Comparison of ENCODE assay signal across 23 cellular contexts in genomic region chr2:172823451-172823850, GRCh38.
A peak's percentile ranks its signal among the peaks of the same experiment; 100 is the strongest.
DNase-seq lines count a peak whose midpoint lies in the region; FAIRE-seq and TF ChIP-seq lines count a peak whose summit lies in the region.
"Had no signal": no experiment of that assay in that cellular context is flagged by ENCODE, and none has a peak within 500 bp of the region (broad histone marks: within the 10 kb centered on the region; RNA-seq: fewer than 3 reads in every experiment).

No MANE protein-coding gene starts in this region.

- no peak overlapping the region for H3K23ac ChIP-seq in mesenchymal stem cell (ENCODE audit: low read length in 2 of 2)

- TF ChIP-seq CTCF in breast epithelium (IDR thresholded peaks at IDR 0.05) (no peak), mammary epithelial cell (conservative IDR thresholded peaks at IDR 0.05 in 1 of 2, IDR thresholded peaks at IDR 0.05 in 1 of 2; ENCODE audit: extremely low read depth in 1 of 2, insufficient read depth in 1 of 2, low read depth in 1 of 2, low read length in 2 of 2) (no peak), endothelial cell of umbilical vein (IDR thresholded peaks at IDR 0.05; ENCODE audit: extremely low read depth in 1 of 2, insufficient read depth in 1 of 2, low read depth in 1 of 2, low read length in 2 of 2) (no peak), uterus (IDR thresholded peaks at IDR 0.05) (no peak)

- no peak overlapping the region for H2BK12ac ChIP-seq in mesenchymal stem cell (ENCODE audit: low read length in 2 of 2)

- peak overlapping the region in 1 of 2 experiments; percentile 5 for H3K18ac ChIP-seq in mesenchymal stem cell (ENCODE audit: low read depth in 1 of 2, low read length in 2 of 2)

- H3K4me3 ChIP-seq in breast epithelium, result peak overlapping the region in 2 of 3 donors; percentile 15 to 44
- H3K4me3 ChIP-seq in mammary epithelial cell (replicated peaks in 1 of 3; ENCODE audit: insufficient read depth in 1 of 3, low read depth in 2 of 3, low read length in 3 of 3), result no peak overlapping the region
- no peak overlapping the region for H3K4me3 ChIP-seq in endothelial cell of umbilical vein (replicated peaks in 1 of 3; ENCODE audit: insufficient read depth in 1 of 3, low read depth in 1 of 3, low read length in 3 of 3)
- no peak overlapping the region for H3K4me3 ChIP-seq in mesenchymal stem cell (ENCODE audit: insufficient read depth in 1 of 2, low read depth in 1 of 2, low read length in 2 of 2)
- H3K4me3 ChIP-seq in uterus, result peak overlapping the region in 1 of 2 donors; percentile 7
- H3K4me3 ChIP-seq: spleen had no signal

- no peaks in the 10 kb centered on the region for H3K9me3 ChIP-seq in breast epithelium
- no peaks in the 10 kb centered on the region for H3K9me3 ChIP-seq in mammary epithelial cell (replicated peaks; ENCODE audit: insufficient read depth, low read length)
- no peaks in the 10 kb centered on the region for H3K9me3 ChIP-seq in endothelial cell of umbilical vein (replicated peaks; ENCODE audit: control insufficient read depth, insufficient read depth, low read length)
- no peaks in the 10 kb centered on the region for H3K9me3 ChIP-seq in mesenchymal stem cell (ENCODE audit: control insufficient read depth, low read length)
- no peaks in the 10 kb centered on the region for H3K9me3 ChIP-seq in uterus
- H3K9me3 ChIP-seq: spleen had no signal

- H4K8ac ChIP-seq in mesenchymal stem cell (ENCODE audit: low read length), result no peak overlapping the region

- H2AFZ ChIP-seq in mammary epithelial cell (ENCODE audit: low read depth, low read length) (no peak overlapping the region), endothelial cell of umbilical vein (ENCODE audit: low read depth, low read length) (no peak overlapping the region), mesenchymal stem cell (ENCODE audit: low read depth, low read length) (no peak overlapping the region)

- in situ Hi-C loops in mammary epithelial cell (cut with MboI; ENCODE audit: low sequenced_read_pairs in 2 of 2), result loop anchor here in 1 of 2 donors (25.0 kb wide), 1 partner anchor 564 kb away; no protein-coding TSS in a partner anchor

- 76% methylated on average over 5 of the region's 5 CpGs for WGBS in mammary epithelial cell (ENCODE audit: low coverage, missing lambda C conversion rate)
- WGBS in mesenchymal stem cell, result 49% methylated on average over 4 of the region's 5 CpGs

- H3K4ac ChIP-seq in mesenchymal stem cell (ENCODE audit: low read depth in 1 of 2, low read length in 2 of 2), result no peak overlapping the region

- H3K9ac ChIP-seq in mammary epithelial cell (ENCODE audit: insufficient read depth, low read length), result no peak overlapping the region
- H3K9ac ChIP-seq in endothelial cell of umbilical vein (replicated peaks; ENCODE audit: extremely low read depth, insufficient read depth, low read length), result no peak overlapping the region
- no peak overlapping the region for H3K9ac ChIP-seq in mesenchymal stem cell (ENCODE audit: low read length)

- H2BK5ac ChIP-seq in mesenchymal stem cell (ENCODE audit: low read depth, low read length, poor library complexity, severe bottlenecking), result no peak overlapping the region

- H3K36me3 ChIP-seq in breast epithelium (no peaks in the 10 kb centered on the region), mammary epithelial cell (ENCODE audit: insufficient read depth, low read length) (no peaks in the 10 kb centered on the region), endothelial cell of umbilical vein (ENCODE audit: control insufficient read depth in 2 of 2, extremely low read depth in 1 of 2, insufficient read depth in 2 of 2, low read length in 2 of 2) (no peaks in the 10 kb centered on the region), mesenchymal stem cell (ENCODE audit: control insufficient read depth in 1 of 2, insufficient read depth in 2 of 2, low read depth in 1 of 2, low read length in 2 of 2) (no peaks in the 10 kb centered on the region), uterus (no peaks in the 10 kb centered on the region)
- H3K36me3 ChIP-seq: spleen had no signal

- DNase-seq in breast epithelium (ENCODE audit: low spot score in 2 of 2) (no peak), mammary epithelial cell (no peak), endothelial cell of umbilical vein (ENCODE audit: low read depth, low spot score) (peak; percentile 21), mesenchymal stem cell (peak; percentile 12), uterus (no peak), GM03348 (ENCODE audit: low spot score) (no peak)
- DNase-seq in central memory CD4-positive, alpha-beta T cell, result no peak
- no peak for DNase-seq in activated CD8-positive, alpha-beta memory T cell treated with anti-CD3 and anti-CD28 coated beads, Interleukin-2, amount 50 U/mL, for 48 hours
- DNase-seq: activated CD4-positive, alpha-beta T cell treated with anti-CD3 and anti-CD28 coated beads for 48 hours; activated gamma-delta T cell treated with Interleukin-2 at 50 U/mL for 16 hours; activated naive CD8-positive, alpha-beta T cell treated with anti-CD3 and anti-CD28 coated beads, Interleukin-2, amount 50 U/mL, for 24 hours; activated T-cell treated with anti-CD3 and anti-CD28 coated beads, Interleukin-2, amount 50 U/mL, for 4 hours; CD4-positive, alpha-beta T cell; cerebellar nuclear complex; DMS 273 treated with DMSO at 0.1 percent for 48 hours; EL; head of caudate nucleus; left colon; natural killer cell; spleen; trophoblast cell had no signal

- dilution Hi-C loops in mammary epithelial cell (cut with HindIII; ENCODE audit: low sequenced_read_pairs), result no loop called here
- dilution Hi-C loops in endothelial cell of umbilical vein (cut with MboI; ENCODE audit: extremely low pct_ligation_motif_present, low sequenced_read_pairs), result no loop called here

- no peak overlapping the region for H3K14ac ChIP-seq in mesenchymal stem cell (ENCODE audit: low read length in 2 of 2)

- no peaks in the 10 kb centered on the region for H3K79me1 ChIP-seq in mesenchymal stem cell (replicated peaks; ENCODE audit: low read length, poor library complexity, severe bottlenecking)

- H3K4me2 ChIP-seq in mammary epithelial cell (ENCODE audit: insufficient read depth, low read depth, low read length) (no peak overlapping the region), endothelial cell of umbilical vein (ENCODE audit: insufficient read depth, low read length) (no peak overlapping the region), mesenchymal stem cell (ENCODE audit: low read length, poor library complexity, severe bottlenecking) (no peak overlapping the region)

- TF ChIP-seq POLR2A in breast epithelium (IDR thresholded peaks at IDR 0.05) (no peak), endothelial cell of umbilical vein (IDR thresholded peaks at IDR 0.05; ENCODE audit: low read depth, low read length) (no peak), uterus (IDR thresholded peaks at IDR 0.05) (no peak)

- no peak for FAIRE-seq in endothelial cell of umbilical vein (lab: Jason Lieb, UNC)

- H2BK120ac ChIP-seq in mesenchymal stem cell (ENCODE audit: low read depth, low read length), result no peak overlapping the region

- H2AK5ac ChIP-seq in mesenchymal stem cell (ENCODE audit: low read length, severe bottlenecking), result no peak overlapping the region

- CTCF ChIA-PET in mammary epithelial cell (lab: Charles Lee; ENCODE audit: low non-redundant PET), result no interaction called here
- CTCF ChIA-PET in endothelial cell of umbilical vein (lab: Charles Lee), result interaction anchor here (0.8 to 2.1 kb wide), 4 partner anchors 11 to 108 kb away, joined by 3 to 6 read pairs (median 4); no protein-coding TSS in a partner anchor

- no peaks in the 10 kb centered on the region for H4K20me1 ChIP-seq in mammary epithelial cell (ENCODE audit: insufficient read depth, low read length)
- no peaks in the 10 kb centered on the region for H4K20me1 ChIP-seq in endothelial cell of umbilical vein (replicated peaks; ENCODE audit: control insufficient read depth, extremely low read depth, insufficient read depth, low read length)

- H2BK15ac ChIP-seq in mesenchymal stem cell (ENCODE audit: low read depth, poor library complexity, severe bottlenecking), result no peak overlapping the region

- POLR2A ChIA-PET in endothelial cell of umbilical vein (lab: Charles Lee), result no interaction called here

- H4K91ac ChIP-seq in mesenchymal stem cell (ENCODE audit: low read length), result no peak overlapping the region

- no peaks in the 10 kb centered on the region for H3K4me1 ChIP-seq in breast epithelium
- no peaks in the 10 kb centered on the region for H3K4me1 ChIP-seq in mammary epithelial cell (ENCODE audit: insufficient read depth, low read length)
- H3K4me1 ChIP-seq in endothelial cell of umbilical vein (ENCODE audit: control insufficient read depth, extremely low read depth, insufficient read depth, low read length), result peaks cover 18% of the 10 kb centered on the region
- peaks cover 2% of the 10 kb centered on the region for H3K4me1 ChIP-seq in mesenchymal stem cell (ENCODE audit: control insufficient read depth, insufficient read depth, low read depth, low read length)
- H3K4me1 ChIP-seq in uterus, result no peaks in the 10 kb centered on the region
- H3K4me1 ChIP-seq: spleen had no signal

- H3K27me3 ChIP-seq in breast epithelium (no peaks in the 10 kb centered on the region), mammary epithelial cell (ENCODE audit: insufficient read depth, low read length) (no peaks in the 10 kb centered on the region), endothelial cell of umbilical vein (ENCODE audit: control insufficient read depth in 2 of 2, insufficient read depth in 2 of 2, low read length in 2 of 2) (no peaks in the 10 kb centered on the region), mesenchymal stem cell (ENCODE audit: control insufficient read depth in 1 of 2, insufficient read depth in 1 of 2, low read length in 2 of 2) (no peaks in the 10 kb centered on the region), uterus (no peaks in the 10 kb centered on the region)
- H3K27me3 ChIP-seq: spleen had no signal

- no peaks in the 10 kb centered on the region for H3K9me1 ChIP-seq in endothelial cell of umbilical vein (replicated peaks; ENCODE audit: control insufficient read depth, extremely low read depth, insufficient read depth, low read length)

- BruUV-seq in mammary epithelial cell (replicated peaks; lab: Mats Ljungman, UMichigan), result no TSS peak
- no TSS peak for BruUV-seq in endothelial cell of umbilical vein (replicated peaks; lab: Mats Ljungman, UMichigan)

- H3K27ac ChIP-seq in breast epithelium, result no peak overlapping the region
- no peak overlapping the region for H3K27ac ChIP-seq in mammary epithelial cell (ENCODE audit: insufficient read depth, low read depth, low read length)
- H3K27ac ChIP-seq in endothelial cell of umbilical vein (ENCODE audit: insufficient read depth, low read depth, low read length), result no peak overlapping the region
- no peak overlapping the region for H3K27ac ChIP-seq in mesenchymal stem cell (ENCODE audit: low read length, poor library complexity, severe bottlenecking)
- peak overlapping the region; percentile 11 to 73 for H3K27ac ChIP-seq in uterus
- H3K27ac ChIP-seq: 22Rv1, spleen, VCaP had no signal

- intact Hi-C loops in breast epithelium (cut with DNase I; ENCODE audit: low total_unique reads) (no loop called here), mammary epithelial cell (cut with micrococcal nuclease) (no loop called here), endothelial cell of umbilical vein (cut with micrococcal nuclease) (no loop called here), uterus (cut with DNase I; ENCODE audit: low total_unique reads) (no loop called here)

- no peaks in the 10 kb centered on the region for H3K79me2 ChIP-seq in mammary epithelial cell (ENCODE audit: insufficient read depth, low read length)
- H3K79me2 ChIP-seq in endothelial cell of umbilical vein (ENCODE audit: control insufficient read depth, insufficient read depth, low read length), result no peaks in the 10 kb centered on the region

Comparison
In these comparisons a context has a peak if more than half of its experiments do, and no peak if none do; other contexts are left out.
1. H3K4me3 ChIP-seq: peak in breast epithelium (2 of 3); none in mammary epithelial cell (0 of 3), endothelial cell of umbilical vein (0 of 3) and mesenchymal stem cell (0 of 2).
2. DNase-seq: peak in endothelial cell of umbilical vein (single experiment) and mesenchymal stem cell (single experiment); none in breast epithelium (0 of 2), mammary epithelial cell (single experiment), uterus (0 of 2), central memory CD4-positive, alpha-beta T cell (single experiment), GM03348 (single experiment) and activated CD8-positive, alpha-beta memory T cell treated with anti-CD3 and anti-CD28 coated beads, Interleukin-2, amount 50 U/mL, for 48 hours (single experiment).
3. H3K27ac ChIP-seq: peak in uterus (2 of 2); none in breast epithelium (0 of 2), mammary epithelial cell (single experiment), endothelial cell of umbilical vein (single experiment) and mesenchymal stem cell (single experiment).